ENCODE assay signal across 28 cellular contexts in genomic region chr17:38794221-38794620, GRCh38.
"Had no signal": no experiment of that assay in that cellular context is flagged by ENCODE, and none has a peak within 500 bp of the region (broad histone marks: within the 10 kb centered on the region; RNA-seq: fewer than 3 reads in every experiment).

No MANE protein-coding gene starts in this region.

- H3K4me3 ChIP-seq: ascending aorta, breast epithelium, Peyer's patch had no signal

- H3K9ac ChIP-seq: KMS-11 had no signal

- ATAC-seq: activated CD8-positive, alpha-beta T cell treated with anti-CD3 and anti-CD28 coated beads for 36 hours; activated naive CD4-positive, alpha-beta T cell treated with anti-CD3 and anti-CD28 coated beads, Interleukin-2, amount 50 U/mL, for 72 hours; activated T-cell treated with anti-CD3 and anti-CD28 coated beads, Interleukin-2, amount 50 U/mL, for 72 hours; PC-3 had no signal

- H3K27me3 Mint-ChIP-seq: activated CD4-positive, alpha-beta T cell treated with anti-CD3 and anti-CD28 coated beads, Interleukin-2, amount 10 ng/mL, durations not matched to agents 24 days and 14 days; activated CD8-positive, alpha-beta T cell treated with anti-CD3 and anti-CD28 coated beads for 36 hours had no signal

- H3K9me3 ChIP-seq: ascending aorta, breast epithelium, Peyer's patch had no signal

- DNase-seq: activated CD4-positive, alpha-beta T cell treated with anti-CD3 and anti-CD28 coated beads, Interleukin-2, amount 10 ng/mL, durations not matched to agents 24 days and 14 days; activated CD4-positive, alpha-beta T cell treated with anti-CD3 and anti-CD28 coated beads, Interleukin-2, amount 50 U/mL, for 4 hours; activated CD8-positive, alpha-beta T cell treated with anti-CD3 and anti-CD28 coated beads for 36 hours; activated gamma-delta T cell; activated naive CD4-positive, alpha-beta T cell treated with Interleukin-2 at 50 U/mL for 16 hours; activated T-cell treated with anti-CD3 and anti-CD28 coated beads, Interleukin-2, amount 50 U/mL, for 1 hour; activated T-cell treated with anti-CD3 and anti-CD28 coated beads, Interleukin-2, amount 50 U/mL, for 72 hours; amygdala; NCI-H1092 treated with DMSO at 0.1 percent for 48 hours; NCI-H1436; NCI-H1694; NCI-H1930; NCI-H345; NCI-H524 treated with DMSO at 0.1 percent for 48 hours; NCI-H748 treated with DMSO at 0.1 percent for 48 hours; NK-92 treated with Interleukin-12 subunit alpha and Interleukin-12 subunit beta, amount 100 ng/mL, for 24 hours; PC-3; Peyer's patch; RPMI8226; SIG-M5; SW 1271; T1000; WERI-Rb-1 had no signal

- H3K4me2 ChIP-seq: KMS-11 had no signal

- H3K27ac ChIP-seq: ascending aorta, breast epithelium, KMS-11, Peyer's patch, WERI-Rb-1 had no signal

- H3K4me3 Mint-ChIP-seq: activated CD4-positive, alpha-beta T cell treated with anti-CD3 and anti-CD28 coated beads, Interleukin-2, amount 10 ng/mL, durations not matched to agents 24 days and 14 days; activated CD8-positive, alpha-beta T cell treated with anti-CD3 and anti-CD28 coated beads for 36 hours; activated T-cell treated with anti-CD3 and anti-CD28 coated beads, Interleukin-2, amount 50 U/mL, for 72 hours had no signal

- H3K27ac Mint-ChIP-seq: activated CD4-positive, alpha-beta T cell treated with anti-CD3 and anti-CD28 coated beads, Interleukin-2, amount 10 ng/mL, durations not matched to agents 24 days and 14 days; activated CD8-positive, alpha-beta T cell treated with anti-CD3 and anti-CD28 coated beads for 36 hours; activated T-cell treated with anti-CD3 and anti-CD28 coated beads, Interleukin-2, amount 50 U/mL, for 72 hours; activated T-helper 2 cell treated with anti-CD3 and anti-CD28 coated beads, Interferon-gamma antibody, Interleukin-2, Interleukin-4, amounts not matched to agents 10 μg/mL and 5 μg/mL and 100 μg/mL, durations not matched to agents 14 hours and 24 hours and 36 hours had no signal

- H3K9me3 Mint-ChIP-seq: activated CD4-positive, alpha-beta T cell treated with anti-CD3 and anti-CD28 coated beads, Interleukin-2, amount 10 ng/mL, durations not matched to agents 24 days and 14 days; activated CD8-positive, alpha-beta T cell treated with anti-CD3 and anti-CD28 coated beads for 36 hours; activated naive CD4-positive, alpha-beta T cell treated with anti-CD3 and anti-CD28 coated beads, Interleukin-2, amount 50 U/mL, for 72 hours; activated T-cell treated with anti-CD3 and anti-CD28 coated beads, Interleukin-2, amount 50 U/mL, for 72 hours; activated T-helper 2 cell treated with anti-CD3 and anti-CD28 coated beads, Interferon-gamma antibody, Interleukin-2, Interleukin-4, amounts not matched to agents 10 μg/mL and 5 μg/mL and 100 μg/mL, durations not matched to agents 14 hours and 24 hours and 36 hours had no signal

- H3K36me3 ChIP-seq: breast epithelium had no signal

- H3K27me3 ChIP-seq: ascending aorta, breast epithelium, Peyer's patch had no signal
